Comparison of ENCODE assay signal across 2 cellular contexts in genomic region chr4:80206541-80207171, GRCh38.
TF ChIP-seq lines count a peak whose summit lies in the region.

No MANE protein-coding gene starts in this region.

TF ChIP-seq in IMR-90, 13 proteins besides CTCF, POLR2A, EP300 and RAD21:
- TF ChIP-seq NFE2L2 (IDR thresholded peaks at IDR 0.05; ENCODE audit: low read depth, low read length) (no peak), RFX5 (IDR thresholded peaks at IDR 0.05; ENCODE audit: low read depth, low read length) (no peak), ELK1 (IDR thresholded peaks at IDR 0.05; ENCODE audit: borderline replicate concordance, low read depth, low read length) (no peak), BHLHE40 (IDR thresholded peaks at IDR 0.05; ENCODE audit: low read depth, low read length) (no peak), MAFK (IDR thresholded peaks at IDR 0.05; ENCODE audit: low read depth, low read length) (no peak), MAZ (IDR thresholded peaks at IDR 0.05; ENCODE audit: borderline replicate concordance, low read depth, low read length) (no peak)

TF ChIP-seq in endothelial cell of umbilical vein, 7 proteins besides CTCF, POLR2A, EP300 and RAD21:
- TF ChIP-seq FOS (IDR thresholded peaks at IDR 0.05; ENCODE audit: borderline replicate concordance, insufficient read depth, low read length) (no peak), EZH2 (IDR thresholded peaks at IDR 0.05; ENCODE audit: borderline replicate concordance, low read depth, low read length, severe bottlenecking) (no peak)
